In the genomic region with DNA sequence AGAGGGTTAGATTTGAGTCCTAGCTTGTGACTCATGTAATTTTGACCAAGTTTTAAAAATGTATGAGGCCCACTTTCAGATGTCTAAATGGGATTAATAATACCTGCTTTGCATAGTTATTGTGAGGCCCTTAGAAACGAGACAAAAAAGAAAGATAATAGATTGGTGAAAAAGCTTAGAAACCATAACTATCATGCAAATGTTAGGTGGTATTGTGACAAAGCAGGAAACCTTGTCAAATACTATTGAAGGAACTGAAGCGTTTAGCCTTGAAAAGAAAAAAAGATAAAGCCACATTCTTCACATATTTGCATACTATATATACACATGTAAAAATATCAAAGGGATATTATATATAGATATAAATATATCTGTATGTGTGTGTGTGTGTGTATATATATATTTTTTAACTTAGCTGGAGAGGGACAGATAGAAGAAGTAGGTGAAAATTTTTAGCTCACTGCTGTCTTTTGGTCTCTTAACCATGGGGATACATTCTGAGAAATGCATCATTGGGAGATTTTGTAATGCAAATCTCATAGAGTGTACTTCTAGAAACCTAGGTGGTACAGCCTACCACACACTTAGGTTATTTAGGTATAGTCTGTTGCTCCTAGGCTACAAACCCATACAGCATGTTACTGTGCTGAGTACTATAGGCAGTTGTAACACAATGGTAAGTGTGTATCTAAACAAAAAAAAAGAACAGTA, we compare ENCODE assay signal across 13 cellular contexts.
DNase-seq lines count a peak whose midpoint lies in the region; ATAC-seq lines count a peak whose summit lies in the region.
"Had no signal": no experiment of that assay in that cellular context is flagged by ENCODE, and none has a peak within 500 bp of the region (broad histone marks: within the 10 kb centered on the region; RNA-seq: fewer than 3 reads in every experiment).

No MANE protein-coding gene starts in this region.

- peaks cover 66% of the 10 kb centered on the region for H3K36me3 Mint-ChIP-seq in stimulated activated memory B cell treated with anti-CD40 and anti-IgM and Interleukin-4, amounts not matched to agents 10 μg/mL and 1 μg/mL and 100 μg/mL, for 72 hours

- no peaks in the 10 kb centered on the region for H3K27me3 Mint-ChIP-seq in stimulated activated memory B cell treated with anti-CD40 and anti-IgM and Interleukin-4, amounts not matched to agents 10 μg/mL and 1 μg/mL and 100 μg/mL, for 72 hours
- H3K27me3 Mint-ChIP-seq: activated CD4-positive, alpha-beta memory T cell treated with anti-CD3 and anti-CD28 coated beads for 36 hours; B cell had no signal

- DNase-seq in NT2/D1 (ENCODE audit: low read depth, low spot score) (peak; percentile 28), GDM1 (lab: John Stamatoyannopoulos, UW) (no peak), NCI-H774 (lab: John Stamatoyannopoulos, UW) (no peak)
- no peak for DNase-seq in activated CD4-positive, alpha-beta T cell treated with anti-CD3 and anti-CD28 coated beads for 4 hours
- DNase-seq: activated CD4-positive, alpha-beta memory T cell treated with anti-CD3 and anti-CD28 coated beads for 36 hours; HFFc6; NCI-H524 treated with DMSO at 0.1 percent for 48 hours had no signal

- peaks cover 6% of the 10 kb centered on the region for H3K4me1 Mint-ChIP-seq in stimulated activated memory B cell treated with anti-CD40 and anti-IgM and Interleukin-4, amounts not matched to agents 10 μg/mL and 1 μg/mL and 100 μg/mL, for 72 hours

- H3K9ac ChIP-seq in NT2/D1 (ENCODE audit: insufficient read length, low read depth), result no peak overlapping the region

- peaks cover 9% of the 10 kb centered on the region; the same call in 1 of the 2 replicates for H3K9me3 ChIP-seq in NT2/D1 (ENCODE audit: insufficient read depth, low read length)
- H3K9me3 ChIP-seq: tibial nerve had no signal

- no peaks in the 10 kb centered on the region for H3K36me3 ChIP-seq in NT2/D1 (ENCODE audit: insufficient read depth, insufficient read length, low read length)

- no peak overlapping the region for H3K27ac Mint-ChIP-seq in stimulated activated memory B cell treated with anti-CD40 and anti-IgM and Interleukin-4, amounts not matched to agents 10 μg/mL and 1 μg/mL and 100 μg/mL, for 72 hours
- H3K27ac Mint-ChIP-seq: activated CD4-positive, alpha-beta memory T cell treated with anti-CD3 and anti-CD28 coated beads for 36 hours; B cell; HFFc6 had no signal

- ATAC-seq in GM18502 (IDR thresholded peaks at IDR 0.05; ENCODE audit: poor library complexity, unreplicated experiment) (peak; percentile 81), GM21381 (IDR thresholded peaks at IDR 0.05; ENCODE audit: unreplicated experiment) (peak; percentile 64), HG03045 (IDR thresholded peaks at IDR 0.05; ENCODE audit: unreplicated experiment) (peak; percentile 53)
- no peak for ATAC-seq in stimulated activated memory B cell treated with anti-CD40 and anti-IgM and Interleukin-4, amounts not matched to agents 10 μg/mL and 1 μg/mL and 100 μg/mL, for 72 hours

- no peak overlapping the region for H3K4me3 Mint-ChIP-seq in stimulated activated memory B cell treated with anti-CD40 and anti-IgM and Interleukin-4, amounts not matched to agents 10 μg/mL and 1 μg/mL and 100 μg/mL, for 72 hours
- H3K4me3 Mint-ChIP-seq: activated CD4-positive, alpha-beta memory T cell treated with anti-CD3 and anti-CD28 coated beads for 36 hours; B cell; HFFc6 had no signal

- no peak overlapping the region for H3K4me3 ChIP-seq in NT2/D1 (ENCODE audit: insufficient read length, low read depth)
- H3K4me3 ChIP-seq: tibial nerve had no signal

- peaks cover 2% of the 10 kb centered on the region for H3K9me3 Mint-ChIP-seq in stimulated activated memory B cell treated with anti-CD40 and anti-IgM and Interleukin-4, amounts not matched to agents 10 μg/mL and 1 μg/mL and 100 μg/mL, for 72 hours
- H3K9me3 Mint-ChIP-seq: activated CD4-positive, alpha-beta memory T cell treated with anti-CD3 and anti-CD28 coated beads for 36 hours; HFFc6 had no signal

- no peaks in the 10 kb centered on the region for H3K4me1 ChIP-seq in NT2/D1 (ENCODE audit: insufficient read depth, insufficient read length)

- H3K27me3 ChIP-seq in NT2/D1 (ENCODE audit: insufficient read depth, insufficient read length), result no peaks in the 10 kb centered on the region
- H3K27me3 ChIP-seq: tibial nerve had no signal
